In the genomic region with DNA sequence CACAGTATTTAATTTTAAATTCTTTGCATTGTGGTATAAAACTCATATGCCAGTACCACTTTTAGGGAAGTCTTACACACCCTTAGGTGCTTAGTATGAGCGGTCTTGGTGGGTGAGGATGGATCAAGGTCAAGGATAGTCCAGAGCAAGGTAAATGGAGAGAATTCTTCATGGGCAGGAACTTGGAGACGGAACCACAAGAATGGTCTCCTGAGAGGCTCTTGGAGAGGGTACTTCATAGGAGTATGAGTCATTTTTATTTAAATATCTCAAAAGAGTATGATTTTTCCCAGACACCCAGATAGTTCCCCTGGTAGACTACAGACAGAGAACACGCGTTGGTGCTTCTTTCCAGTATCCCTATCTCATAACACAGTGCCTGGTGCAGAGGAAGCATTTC, we compare ENCODE assay signal across 1 cellular context.
TF ChIP-seq lines count a peak whose summit lies in the region.

No MANE protein-coding gene starts in this region.

TF ChIP-seq in H1, 55 proteins besides CTCF, POLR2A, EP300 and RAD21:
- TF ChIP-seq EZH2 (IDR thresholded peaks at IDR 0.05; ENCODE audit: low read depth, low read length, severe bottlenecking) (no peak), ASH2L (IDR thresholded peaks at IDR 0.05; ENCODE audit: low read length) (no peak), GTF2F1 (IDR thresholded peaks at IDR 0.05; ENCODE audit: borderline replicate concordance, low read depth, low read length) (no peak), KDM5A (IDR thresholded peaks at IDR 0.05; ENCODE audit: low read length) (no peak), PHF8 (conservative IDR thresholded peaks at IDR 0.05; ENCODE audit: low read depth, low read length) (no peak), RBBP5 (IDR thresholded peaks at IDR 0.05; ENCODE audit: borderline replicate concordance, low read depth, low read length) (no peak), CBX8 (IDR thresholded peaks at IDR 0.05; ENCODE audit: borderline replicate concordance, low read depth, low read length) (no peak), GABPA (IDR thresholded peaks at IDR 0.05; ENCODE audit: borderline replicate concordance, insufficient read depth, low read length) (no peak), SUZ12 (IDR thresholded peaks at IDR 0.05; ENCODE audit: low read length) (no peak), SIN3A (conservative IDR thresholded peaks at IDR 0.05 in 1 of 2, IDR thresholded peaks at IDR 0.05 in 1 of 2; ENCODE audit: low read depth in 1 of 2, low read length in 2 of 2) (no peak), CREB1 (IDR thresholded peaks at IDR 0.05) (no peak), SAP30 (IDR thresholded peaks at IDR 0.05; ENCODE audit: insufficient read depth, insufficient replicate concordance, low read length) (no peak), EGR1 (IDR thresholded peaks at IDR 0.05; ENCODE audit: borderline replicate concordance, low read depth, low read length) (no peak), NRF1 (IDR thresholded peaks at IDR 0.05; ENCODE audit: low read depth, low read length) (no peak), JUN (IDR thresholded peaks at IDR 0.05; ENCODE audit: low read depth, low read length) (no peak), MAFK (IDR thresholded peaks at IDR 0.05; ENCODE audit: low read depth, low read length) (no peak), CTBP2 (IDR thresholded peaks at IDR 0.05; ENCODE audit: borderline replicate concordance, insufficient read depth, insufficient read length, low read length) (no peak)
- TF ChIP-seq, protein P1, sequence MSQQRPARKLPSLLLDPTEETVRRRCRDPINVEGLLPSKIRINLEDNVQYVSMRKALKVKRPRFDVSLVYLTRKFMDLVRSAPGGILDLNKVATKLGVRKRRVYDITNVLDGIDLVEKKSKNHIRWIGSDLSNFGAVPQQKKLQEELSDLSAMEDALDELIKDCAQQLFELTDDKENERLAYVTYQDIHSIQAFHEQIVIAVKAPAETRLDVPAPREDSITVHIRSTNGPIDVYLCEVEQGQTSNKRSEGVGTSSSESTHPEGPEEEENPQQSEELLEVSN (IDR thresholded peaks at IDR 0.05) = no peak
- TF ChIP-seq, protein P2, sequence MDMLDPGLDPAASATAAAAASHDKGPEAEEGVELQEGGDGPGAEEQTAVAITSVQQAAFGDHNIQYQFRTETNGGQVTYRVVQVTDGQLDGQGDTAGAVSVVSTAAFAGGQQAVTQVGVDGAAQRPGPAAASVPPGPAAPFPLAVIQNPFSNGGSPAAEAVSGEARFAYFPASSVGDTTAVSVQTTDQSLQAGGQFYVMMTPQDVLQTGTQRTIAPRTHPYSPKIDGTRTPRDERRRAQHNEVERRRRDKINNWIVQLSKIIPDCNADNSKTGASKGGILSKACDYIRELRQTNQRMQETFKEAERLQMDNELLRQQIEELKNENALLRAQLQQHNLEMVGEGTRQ (IDR thresholded peaks at IDR 0.05; ENCODE audit: low read length) = no peak
